12 cellular contexts compared by ENCODE assay signal in genomic region chr15:68203956-68204355, GRCh38.
"Had no signal": no experiment of that assay in that cellular context is flagged by ENCODE, and none has a peak within 500 bp of the region (broad histone marks: within the 10 kb centered on the region; RNA-seq: fewer than 3 reads in every experiment).

No MANE protein-coding gene starts in this region.

- H2AFZ ChIP-seq: neural progenitor cell had no signal

- H3K9me3 Mint-ChIP-seq: activated naive CD8-positive, alpha-beta T cell treated with anti-CD3 and anti-CD28 coated beads, Interleukin-2, amount 10 ng/mL, durations not matched to agents 7 days and 5 days; neural progenitor cell; stimulated activated memory B cell treated with anti-CD40 and anti-IgM and Interleukin-4, amounts not matched to agents 10 μg/mL and 1 μg/mL and 100 μg/mL, for 72 hours had no signal

- H3K4me3 ChIP-seq: neural progenitor cell had no signal

- H3K27ac Mint-ChIP-seq: activated naive CD8-positive, alpha-beta T cell treated with anti-CD3 and anti-CD28 coated beads, Interleukin-2, amount 10 ng/mL, durations not matched to agents 7 days and 5 days; neural progenitor cell; stimulated activated memory B cell treated with anti-CD40 and anti-IgM and Interleukin-4, amounts not matched to agents 10 μg/mL and 1 μg/mL and 100 μg/mL, for 72 hours had no signal

- H3K27ac ChIP-seq: foreskin keratinocyte, neural progenitor cell had no signal

- H3K36me3 ChIP-seq: left lung, neural progenitor cell had no signal

- H3K9me3 ChIP-seq: left lung, spleen had no signal

- H3K27me3 Mint-ChIP-seq: activated naive CD8-positive, alpha-beta T cell treated with anti-CD3 and anti-CD28 coated beads, Interleukin-2, amount 10 ng/mL, durations not matched to agents 7 days and 5 days; stimulated activated memory B cell treated with anti-CD40 and anti-IgM and Interleukin-4, amounts not matched to agents 10 μg/mL and 1 μg/mL and 100 μg/mL, for 72 hours had no signal

- H3K4me2 ChIP-seq: neural progenitor cell had no signal

- H3K27me3 ChIP-seq: foreskin keratinocyte, left lung, spleen had no signal

- DNase-seq: activated gamma-delta T cell; activated naive CD8-positive, alpha-beta T cell treated with anti-CD3 and anti-CD28 coated beads, Interleukin-2, amount 10 ng/mL, durations not matched to agents 7 days and 5 days; anterior cingulate cortex; cerebellar nuclear complex; foreskin keratinocyte; left lung; right cardiac atrium; spleen; stimulated activated CD4-positive, alpha-beta T cell treated with anti-CD3 and anti-CD28 coated beads, Interleukin-1b, Interleukin-23, amount 100 ng/mL, for 48 hours; trophoblast cell had no signal

- H3K4me3 Mint-ChIP-seq: neural progenitor cell; stimulated activated memory B cell treated with anti-CD40 and anti-IgM and Interleukin-4, amounts not matched to agents 10 μg/mL and 1 μg/mL and 100 μg/mL, for 72 hours had no signal

- H3K9ac ChIP-seq: neural progenitor cell had no signal
